ENCODE assay signal across 8 cellular contexts in genomic region chr18:13222371-13223281, GRCh38. TPM values are rescaled to one million over a fixed set of nuclear protein-coding genes. Genes with fewer than 3 reads are reported as not detected.
DNase-seq lines count a peak whose midpoint lies in the region; ATAC-seq and TF ChIP-seq lines count a peak whose summit lies in the region.

No MANE protein-coding gene starts in this region.

- peak overlapping the region; percentile 90 for H3K27ac ChIP-seq in rectal smooth muscle tissue (ENCODE audit: low read depth, low read length)

- no peak for ATAC-seq in natural killer cell treated with Interleukin-12 subunit alpha and Interleukin-12 subunit beta and Interleukin-15 and Interleukin-18, amount 100 ng/mL, for 72 hours
- ATAC-seq in GM21619 (IDR thresholded peaks at IDR 0.05; ENCODE audit: unreplicated experiment): no peak

- TF ChIP-seq CTCF in fibroblast of villous mesenchyme (IDR thresholded peaks at IDR 0.05; ENCODE audit: insufficient read depth, low read depth, low read length) (no peak), GM10248 (IDR thresholded peaks at IDR 0.05; ENCODE audit: control extremely low read depth, extremely low read depth, low read depth, missing control alignments) (no peak)

- CTCF ChIA-PET in activated naive CD4-positive, alpha-beta T cell treated with anti-CD3 and anti-CD28 coated beads for 36 hours (lab: Charles Lee): interaction anchor here (0.8 kb wide), 1 partner anchor 28 kb away, joined by 3 read pairs; no protein-coding TSS in a partner anchor
- CTCF ChIA-PET in GM10248 (lab: Yijun Ruan, JAX): interaction anchor here (1.3 kb wide), 1 partner anchor 9 kb away, joined by 4 read pairs; no protein-coding TSS in a partner anchor

- no peaks in the 10 kb centered on the region for H3K36me3 ChIP-seq in rectal smooth muscle tissue (ENCODE audit: control insufficient read depth, insufficient read depth, low read length)

- no peaks in the 10 kb centered on the region for H3K27me3 ChIP-seq in rectal smooth muscle tissue (ENCODE audit: control insufficient read depth, insufficient read depth, low read length)

- POLR2A ChIA-PET in GM10248 (lab: Yijun Ruan, JAX): no interaction called here

- H3K4me1 ChIP-seq in rectal smooth muscle tissue (ENCODE audit: control insufficient read depth, insufficient read depth, low read length): peaks cover 39% of the 10 kb centered on the region

- peaks cover 5% of the 10 kb centered on the region for H3K36me3 Mint-ChIP-seq in natural killer cell treated with Interleukin-12 subunit alpha and Interleukin-12 subunit beta and Interleukin-15 and Interleukin-18, amount 100 ng/mL, for 72 hours
- H3K36me3 Mint-ChIP-seq in activated naive CD4-positive, alpha-beta T cell treated with anti-CD3 and anti-CD28 coated beads for 36 hours (ENCODE audit: low read depth): no peaks in the 10 kb centered on the region

- peaks cover 31 to 47% of the 10 kb centered on the region in 2 donors for H3K27me3 Mint-ChIP-seq in natural killer cell treated with Interleukin-12 subunit alpha and Interleukin-12 subunit beta and Interleukin-15 and Interleukin-18, amount 100 ng/mL, for 72 hours
- peaks cover 10% of the 10 kb centered on the region for H3K27me3 Mint-ChIP-seq in activated naive CD4-positive, alpha-beta T cell treated with anti-CD3 and anti-CD28 coated beads for 36 hours (ENCODE audit: low read depth)

- DNase-seq in GM04504 (ENCODE audit: low read depth): peak; percentile 19
- DNase-seq in NCI-H748 treated with DMSO at 0.1 percent for 48 hours (lab: John Stamatoyannopoulos, UW): peak; percentile 91
- DNase-seq in fibroblast of villous mesenchyme (ENCODE audit: low read depth): peak; percentile 53
- no peak for DNase-seq in natural killer cell treated with Interleukin-12 subunit alpha and Interleukin-12 subunit beta and Interleukin-15 and Interleukin-18, amount 100 ng/mL, for 72 hours (ENCODE audit: low spot score)
- no peak for DNase-seq in activated naive CD4-positive, alpha-beta T cell treated with anti-CD3 and anti-CD28 coated beads for 36 hours
- DNase-seq in GM10248 (ENCODE audit: extremely low spot score): no peak

- intact Hi-C loops in activated naive CD4-positive, alpha-beta T cell treated with anti-CD3 and anti-CD28 coated beads for 36 hours (cut with micrococcal nuclease): no loop called here

- H3K9me3 Mint-ChIP-seq in natural killer cell treated with Interleukin-12 subunit alpha and Interleukin-12 subunit beta and Interleukin-15 and Interleukin-18, amount 100 ng/mL, for 72 hours: no peaks in the 10 kb centered on the region
- H3K9me3 Mint-ChIP-seq in activated naive CD4-positive, alpha-beta T cell treated with anti-CD3 and anti-CD28 coated beads for 36 hours: no peaks in the 10 kb centered on the region

- H3K9ac ChIP-seq in rectal smooth muscle tissue (ENCODE audit: low read length): peak overlapping the region; percentile 7

- no peak overlapping the region for H3K4me3 ChIP-seq in fibroblast of villous mesenchyme (ENCODE audit: low read depth, low read length)
- H3K4me3 ChIP-seq in rectal smooth muscle tissue (ENCODE audit: low read length): peak overlapping the region; percentile 52

- H3K4me1 Mint-ChIP-seq in natural killer cell treated with Interleukin-12 subunit alpha and Interleukin-12 subunit beta and Interleukin-15 and Interleukin-18, amount 100 ng/mL, for 72 hours (ENCODE audit: low read depth in 2 of 2): peaks cover 0 to 4% of the 10 kb centered on the region in 2 donors
- H3K4me1 Mint-ChIP-seq in activated naive CD4-positive, alpha-beta T cell treated with anti-CD3 and anti-CD28 coated beads for 36 hours (ENCODE audit: low read depth): peaks cover 27% of the 10 kb centered on the region

- H3K27ac Mint-ChIP-seq in natural killer cell treated with Interleukin-12 subunit alpha and Interleukin-12 subunit beta and Interleukin-15 and Interleukin-18, amount 100 ng/mL, for 72 hours: no peak overlapping the region
- no peak overlapping the region for H3K27ac Mint-ChIP-seq in activated naive CD4-positive, alpha-beta T cell treated with anti-CD3 and anti-CD28 coated beads for 36 hours

- H3K4me3 Mint-ChIP-seq in natural killer cell treated with Interleukin-12 subunit alpha and Interleukin-12 subunit beta and Interleukin-15 and Interleukin-18, amount 100 ng/mL, for 72 hours: no peak overlapping the region
- H3K4me3 Mint-ChIP-seq in activated naive CD4-positive, alpha-beta T cell treated with anti-CD3 and anti-CD28 coated beads for 36 hours: no peak overlapping the region

RNA-seq across cellular contexts. Expression of gene LDLRAD4, which starts 4.1 kb away (rescaled TPM):
- 0.43 and 0.97 TPM in 2 replicates for total RNA-seq in fibroblast of villous mesenchyme
- 10 to 100 TPM; 16.3 to 19.5 TPM for total RNA-seq in natural killer cell treated with Interleukin-12 subunit alpha and Interleukin-12 subunit beta and Interleukin-15 and Interleukin-18, amount 100 ng/mL, for 72 hours
- total RNA-seq in activated naive CD4-positive, alpha-beta T cell treated with anti-CD3 and anti-CD28 coated beads for 36 hours: 10 to 100 TPM; 19.4 to 21.3 TPM

Comparison
In these comparisons a context has a peak if more than half of its experiments do, and no peak if none do; other contexts are left out.
1. DNase-seq: peak in GM04504 (single experiment), NCI-H748 treated with DMSO at 0.1 percent for 48 hours (single experiment) and fibroblast of villous mesenchyme (single experiment); none in natural killer cell treated with Interleukin-12 subunit alpha and Interleukin-12 subunit beta and Interleukin-15 and Interleukin-18, amount 100 ng/mL, for 72 hours (single experiment), activated naive CD4-positive, alpha-beta T cell treated with anti-CD3 and anti-CD28 coated beads for 36 hours (single experiment) and GM10248 (single experiment).